In genomic region chr14:53042480-53042879, GRCh38 we compare ENCODE assay signal across 20 cellular contexts.
DNase-seq lines count a peak whose midpoint lies in the region; ATAC-seq and TF ChIP-seq lines count a peak whose summit lies in the region.
"Had no signal": no experiment of that assay in that cellular context is flagged by ENCODE, and none has a peak within 500 bp of the region (broad histone marks: within the 10 kb centered on the region; RNA-seq: fewer than 3 reads in every experiment).

No MANE protein-coding gene starts in this region.

- TF ChIP-seq EP300 in gastroesophageal sphincter (IDR thresholded peaks at IDR 0.05) (no peak), tibial nerve (IDR thresholded peaks at IDR 0.05) (no peak)

- H3K27me3 ChIP-seq in gastroesophageal sphincter (no peaks in the 10 kb centered on the region), tibial nerve (no peaks in the 10 kb centered on the region)

- TF ChIP-seq POLR2A in gastroesophageal sphincter (IDR thresholded peaks at IDR 0.05) (no peak), tibial nerve (IDR thresholded peaks at IDR 0.05) (no peak)

- peak overlapping the region; percentile 94 for H3K27ac Mint-ChIP-seq in mesothelial cell of epicardium
- peak overlapping the region in 1 of 2 donors; percentile 19 for H3K27ac Mint-ChIP-seq in stimulated activated naive CD8-positive, alpha-beta T cell treated with anti-CD3 and anti-CD28 coated beads, Interleukin-15, amount 100 ng/mL, for 72 hours
- H3K27ac Mint-ChIP-seq: CD14-positive monocyte; nephron progenitor cell; stimulated activated naive B cell treated with anti-CD40 and anti-IgM and Interleukin-4, amounts not matched to agents 10 μg/mL and 1 μg/mL and 100 μg/mL, for 72 hours had no signal

- H3K9me3 Mint-ChIP-seq in mesothelial cell of epicardium = peaks cover 14% of the 10 kb centered on the region
- H3K9me3 Mint-ChIP-seq in stimulated activated naive CD8-positive, alpha-beta T cell treated with anti-CD3 and anti-CD28 coated beads, Interleukin-15, amount 100 ng/mL, for 72 hours = peaks cover 13 to 14% of the 10 kb centered on the region in 2 donors

- H3K4me3 ChIP-seq in gastroesophageal sphincter (peak overlapping the region; percentile 15 to 17), tibial nerve (peak overlapping the region in 1 of 4 donors; percentile 12)

- DNase-seq in astrocyte of the hippocampus (ENCODE audit: low read depth, low spot score) = peak; percentile 62
- no peak for DNase-seq in mesothelial cell of epicardium (ENCODE audit: low spot score in 2 of 2, unreplicated experiment in 2 of 2)
- DNase-seq in tibial nerve (ENCODE audit: low spot score in 2 of 2) = no peak
- no peak for DNase-seq in T-helper 2 cell
- DNase-seq in NCI-H524 treated with DMSO at 0.1 percent for 48 hours (lab: John Stamatoyannopoulos, UW) = no peak
- DNase-seq in stimulated activated naive CD8-positive, alpha-beta T cell treated with anti-CD3 and anti-CD28 coated beads, Interleukin-15, amount 100 ng/mL, for 72 hours = no peak
- DNase-seq: activated CD4-positive, CD25-positive, alpha-beta regulatory T cell treated with anti-CD3 and anti-CD28 coated beads, Interleukin-2, amount 50 U/mL, for 72 hours; activated naive CD4-positive, alpha-beta T cell; central memory CD4-positive, alpha-beta T cell; glutamatergic neuron; H7; kidney glomerular epithelial cell; NCI-H2107; NCI-H748 treated with DMSO at 0.1 percent for 48 hours; nephron progenitor cell; stimulated activated naive B cell treated with anti-CD40 and anti-IgM and Interleukin-4, amounts not matched to agents 10 μg/mL and 1 μg/mL and 100 μg/mL, for 72 hours; T-helper 17 cell had no signal

- H3K4me1 ChIP-seq in gastroesophageal sphincter (peaks cover 4 to 52% (median 12%) of the 10 kb centered on the region in 3 donors), tibial nerve (peaks cover 0 to 32% (median 7%) of the 10 kb centered on the region in 4 donors)

- 2 to 11% methylated on average over 4 of the region's 4 CpGs for WGBS in gastroesophageal sphincter (ENCODE audit: low coverage in 1 of 2), 2 donors
- 17 to 31% methylated on average over 4 of the region's 4 CpGs for WGBS in tibial nerve, 2 donors

- H3K9me3 ChIP-seq in gastroesophageal sphincter = no peaks in the 10 kb centered on the region
- H3K9me3 ChIP-seq in tibial nerve = no peaks in the 10 kb centered on the region

- peaks cover 20% of the 10 kb centered on the region for H3K36me3 Mint-ChIP-seq in mesothelial cell of epicardium

- peaks cover 45% of the 10 kb centered on the region for H3K4me1 Mint-ChIP-seq in mesothelial cell of epicardium
- H3K4me1 Mint-ChIP-seq in stimulated activated naive CD8-positive, alpha-beta T cell treated with anti-CD3 and anti-CD28 coated beads, Interleukin-15, amount 100 ng/mL, for 72 hours = peaks cover 6% of the 10 kb centered on the region
- H3K4me1 Mint-ChIP-seq: CD14-positive monocyte; stimulated activated naive B cell treated with anti-CD40 and anti-IgM and Interleukin-4, amounts not matched to agents 10 μg/mL and 1 μg/mL and 100 μg/mL, for 72 hours had no signal

- H3K36me3 ChIP-seq in gastroesophageal sphincter (peaks cover 0 to 12% of the 10 kb centered on the region in 2 donors), tibial nerve (peaks cover 0 to 25% (median 0%) of the 10 kb centered on the region in 3 donors)

- H3K27me3 Mint-ChIP-seq in mesothelial cell of epicardium (ENCODE audit: low read depth) = no peaks in the 10 kb centered on the region
- no peaks in the 10 kb centered on the region for H3K27me3 Mint-ChIP-seq in stimulated activated naive CD8-positive, alpha-beta T cell treated with anti-CD3 and anti-CD28 coated beads, Interleukin-15, amount 100 ng/mL, for 72 hours
- H3K27me3 Mint-ChIP-seq: stimulated activated naive B cell treated with anti-CD40 and anti-IgM and Interleukin-4, amounts not matched to agents 10 μg/mL and 1 μg/mL and 100 μg/mL, for 72 hours; T-helper 17 cell had no signal

- H3K27ac ChIP-seq in gastroesophageal sphincter (peak overlapping the region; percentile 66 to 76 (median 70)), tibial nerve (peak overlapping the region; percentile 43 to 86 (median 64))

- H3K4me3 Mint-ChIP-seq in mesothelial cell of epicardium = peak overlapping the region; percentile 11
- no peak overlapping the region for H3K4me3 Mint-ChIP-seq in stimulated activated naive CD8-positive, alpha-beta T cell treated with anti-CD3 and anti-CD28 coated beads, Interleukin-15, amount 100 ng/mL, for 72 hours
- H3K4me3 Mint-ChIP-seq: CD14-positive monocyte; nephron progenitor cell; stimulated activated naive B cell treated with anti-CD40 and anti-IgM and Interleukin-4, amounts not matched to agents 10 μg/mL and 1 μg/mL and 100 μg/mL, for 72 hours; T-helper 17 cell had no signal

- TF ChIP-seq CTCF in gastroesophageal sphincter (IDR thresholded peaks at IDR 0.05) (no peak), mesothelial cell of epicardium (IDR thresholded peaks at IDR 0.05; ENCODE audit: unreplicated experiment) (no peak), tibial nerve (IDR thresholded peaks at IDR 0.05) (no peak)

- no peak for ATAC-seq in gastroesophageal sphincter
- ATAC-seq in GM18868 (IDR thresholded peaks at IDR 0.05; ENCODE audit: unreplicated experiment) = no peak
- ATAC-seq in stimulated activated naive CD8-positive, alpha-beta T cell treated with anti-CD3 and anti-CD28 coated beads, Interleukin-15, amount 100 ng/mL, for 72 hours = no peak
- ATAC-seq: stimulated activated naive B cell treated with anti-CD40 and anti-IgM and Interleukin-4, amounts not matched to agents 10 μg/mL and 1 μg/mL and 100 μg/mL, for 72 hours; T-helper 17 cell had no signal
